ENCODE assay signal across 8 cellular contexts in genomic region chr3:142723665-142723967, GRCh38. TPM values are rescaled to one million over a fixed set of nuclear protein-coding genes. Genes with fewer than 3 reads are reported as not detected.
DNase-seq lines count a peak whose midpoint lies in the region; ATAC-seq and TF ChIP-seq lines count a peak whose summit lies in the region.

No MANE protein-coding gene starts in this region.

- no peaks in the 10 kb centered on the region for H3K9me3 Mint-ChIP-seq in naive thymus-derived CD4-positive, alpha-beta T cell

- intact Hi-C loops in naive thymus-derived CD4-positive, alpha-beta T cell (cut with micrococcal nuclease): loop anchor here (2.0 to 10.0 kb wide), 7 partner anchors 395 to 1309 kb away; partner anchors contain the start of genes CHST2 (in 1 of the 2), DIPK2A (in 1 of the 2), GK5 (in 1 of the 2) and RASA2 (in 1 of the 2)

- H3K9ac ChIP-seq in HUES48 (ENCODE audit: low read depth, low read length): no peak overlapping the region

- DNase-seq in NCI-H1694 treated with DMSO at 0.1 percent for 48 hours (lab: John Stamatoyannopoulos, UW) (peak; percentile 84), NCI-H1694 (lab: John Stamatoyannopoulos, UW) (no peak), cardiac fibroblast (ENCODE audit: low read depth in 2 of 2) (no peak), NCI-H2227 (lab: John Stamatoyannopoulos, UW; ENCODE audit: unreplicated experiment) (no peak), SW 1271 (lab: John Stamatoyannopoulos, UW) (no peak)
- DNase-seq in naive thymus-derived CD4-positive, alpha-beta T cell: peak in 1 of 9 donors; percentile 72

- POLR2A ChIA-PET in naive thymus-derived CD4-positive, alpha-beta T cell (lab: Charles Lee): interaction anchor here (1.2 to 1.6 kb wide), 2 partner anchors 145 to 1248 kb away, joined by 5 to 9 read pairs; partner anchors contain the start of genes ATR and DIPK2A

- peak overlapping the region; percentile 60 for H3K27ac ChIP-seq in HUES48 (ENCODE audit: low read depth, low read length)
- no peak overlapping the region for H3K27ac ChIP-seq in naive thymus-derived CD4-positive, alpha-beta T cell (ENCODE audit: low read depth, low read length)

- H3K4me3 ChIP-seq in HUES48 (ENCODE audit: low read depth, low read length): peak overlapping the region; percentile 99
- peak overlapping the region; percentile 81 to 86 for H3K4me3 ChIP-seq in cardiac fibroblast (replicated peaks in 1 of 2; ENCODE audit: low read depth in 2 of 2, low read length in 2 of 2)
- H3K4me3 ChIP-seq in naive thymus-derived CD4-positive, alpha-beta T cell (ENCODE audit: low read length): no peak overlapping the region

- H3K4me3 Mint-ChIP-seq in naive thymus-derived CD4-positive, alpha-beta T cell: peak overlapping the region; percentile 67 to 92 (median 88)

- 0 out of 2 replicates have a peak, but pooled peaks cover under 1% of the 10 kb centered on the region for H3K36me3 ChIP-seq in HUES48 (ENCODE audit: control insufficient read depth, insufficient read depth, low read length)
- H3K36me3 ChIP-seq in naive thymus-derived CD4-positive, alpha-beta T cell (ENCODE audit: control insufficient read depth in 2 of 3, insufficient read depth in 3 of 3, low read length in 3 of 3): no peaks in the 10 kb centered on the region

- no peaks in the 10 kb centered on the region for H3K27me3 ChIP-seq in HUES48 (ENCODE audit: control insufficient read depth, insufficient read depth, low read length)
- peaks cover 0 to 2% of the 10 kb centered on the region in 2 donors for H3K27me3 ChIP-seq in naive thymus-derived CD4-positive, alpha-beta T cell (ENCODE audit: control insufficient read depth in 2 of 2, insufficient read depth in 2 of 2, low read length in 2 of 2)

- H3K4me1 Mint-ChIP-seq in naive thymus-derived CD4-positive, alpha-beta T cell: peaks cover 5 to 20% (median 11%) of the 10 kb centered on the region in 7 donors

- no peaks in the 10 kb centered on the region for H3K9me3 ChIP-seq in HUES48 (ENCODE audit: control insufficient read depth, insufficient read depth, low read length)
- no peaks in the 10 kb centered on the region for H3K9me3 ChIP-seq in naive thymus-derived CD4-positive, alpha-beta T cell (ENCODE audit: control insufficient read depth in 2 of 3, low read length in 3 of 3)

- peak overlapping the region in 5 of 9 donors; percentile 9 to 91 (median 42) for H3K27ac Mint-ChIP-seq in naive thymus-derived CD4-positive, alpha-beta T cell

- no peak for TF ChIP-seq CTCF in cardiac fibroblast (IDR thresholded peaks at IDR 0.05; ENCODE audit: low read depth, low read length)

- no peak for ATAC-seq in naive thymus-derived CD4-positive, alpha-beta T cell
- no peak for ATAC-seq in HG02840 (IDR thresholded peaks at IDR 0.05; ENCODE audit: low FRiP score, unreplicated experiment)

- no peaks in the 10 kb centered on the region for H3K36me3 Mint-ChIP-seq in naive thymus-derived CD4-positive, alpha-beta T cell

- H3K4me1 ChIP-seq in HUES48 (ENCODE audit: control insufficient read depth, insufficient read depth, low read length): peaks cover 9% of the 10 kb centered on the region; the same call in 1 of the 2 replicates
- H3K4me1 ChIP-seq in naive thymus-derived CD4-positive, alpha-beta T cell (ENCODE audit: control insufficient read depth in 2 of 2, insufficient read depth in 2 of 2, low read length in 2 of 2): peaks cover 0 to 4% of the 10 kb centered on the region in 2 donors

- CTCF ChIA-PET in naive thymus-derived CD4-positive, alpha-beta T cell (lab: Charles Lee): interaction anchor here (1.3 kb wide), 1 partner anchor 21 kb away, joined by 3 read pairs; no protein-coding TSS in a partner anchor

- peaks cover 21 to 72% (median 27%) of the 10 kb centered on the region in 5 donors for H3K27me3 Mint-ChIP-seq in naive thymus-derived CD4-positive, alpha-beta T cell

RNA-seq across cellular contexts. Expression of gene TRPC1, which starts 0.2 kb away (rescaled TPM):
- 1 to 10 TPM; 1.5 to 7.6 (median 5.3) TPM for total RNA-seq in naive thymus-derived CD4-positive, alpha-beta T cell
- 1 to 10 TPM in 1 of 2 donors, under 1 TPM in 1; 0.69 to 1.2 TPM for polyA plus RNA-seq in naive thymus-derived CD4-positive, alpha-beta T cell
